Comparison of ENCODE assay signal across 9 cellular contexts in the genomic region with DNA sequence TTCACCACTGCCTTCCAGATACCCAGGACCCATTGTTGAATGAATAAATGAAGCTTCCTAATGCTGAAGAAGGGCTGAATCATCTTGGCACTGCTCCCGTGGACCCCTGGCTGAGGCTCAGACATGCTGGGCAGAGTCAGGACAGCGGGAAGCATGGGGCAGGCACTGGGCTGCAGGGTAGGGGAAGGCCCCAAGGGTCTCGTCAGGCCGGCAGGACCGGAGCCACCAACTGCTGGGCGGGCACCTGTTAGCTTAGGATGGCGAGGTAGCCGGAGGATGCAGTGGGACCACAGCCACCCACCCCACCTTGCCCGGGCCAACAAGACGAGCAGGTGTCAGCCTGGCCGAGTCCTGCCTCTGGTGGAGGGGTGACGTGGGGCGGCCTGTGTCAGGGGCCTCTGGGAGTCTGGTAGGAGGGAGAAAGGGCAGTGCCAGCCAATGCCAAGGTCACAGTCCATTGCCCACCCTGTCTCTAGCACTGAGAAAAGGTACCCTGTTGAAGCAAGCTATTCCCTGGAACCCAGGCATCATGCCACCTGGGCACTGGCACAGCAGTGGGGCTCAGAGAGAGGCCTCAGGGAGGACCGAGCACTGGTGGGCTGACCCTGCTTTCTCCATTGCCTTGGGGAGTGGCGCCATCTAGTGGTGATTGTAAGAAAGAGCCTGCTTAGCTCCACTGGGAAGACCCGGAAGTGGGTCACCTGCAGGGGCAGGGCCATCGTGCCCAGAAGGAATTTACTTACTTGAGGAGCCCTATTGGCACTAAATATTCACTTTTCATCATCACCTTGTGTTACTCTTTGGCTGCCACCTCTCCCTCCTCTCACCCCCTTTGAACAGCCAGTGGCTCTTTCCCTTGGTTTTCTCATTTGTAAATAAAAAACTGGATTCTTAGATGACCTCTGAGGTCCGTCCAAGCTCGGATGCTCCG. TPM values are rescaled to one million over a fixed set of nuclear protein-coding genes. Genes with fewer than 3 reads are reported as not detected.
A peak's percentile ranks its signal among the peaks of the same experiment; 100 is the strongest.
DNase-seq lines count a peak whose midpoint lies in the region; ATAC-seq and TF ChIP-seq lines count a peak whose summit lies in the region.
"Had no signal": no experiment of that assay in that cellular context is flagged by ENCODE, and none has a peak within 500 bp of the region (broad histone marks: within the 10 kb centered on the region; RNA-seq: fewer than 3 reads in every experiment).

No MANE protein-coding gene starts in this region.

- intact Hi-C loops in lower lobe of right lung (cut with DNase I), result loop anchor here (5.0 kb wide), 1 partner anchor 136 kb away; no protein-coding TSS in a partner anchor

- POLR2A ChIA-PET in activated CD4-positive, alpha-beta T cell treated with anti-CD3 and anti-CD28 coated beads, Interleukin-2, amount 10 ng/mL, durations not matched to agents 7 days and 5 days (lab: Charles Lee), result interaction anchor here (0.6 kb wide), 1 partner anchor 135 kb away, joined by 3 read pairs; no protein-coding TSS in a partner anchor

- peaks cover 33% of the 10 kb centered on the region for H3K4me1 Mint-ChIP-seq in activated CD4-positive, alpha-beta T cell treated with anti-CD3 and anti-CD28 coated beads, Interleukin-2, amount 10 ng/mL, durations not matched to agents 7 days and 5 days

- H3K36me3 Mint-ChIP-seq in activated CD4-positive, alpha-beta T cell treated with anti-CD3 and anti-CD28 coated beads, Interleukin-2, amount 10 ng/mL, durations not matched to agents 7 days and 5 days (ENCODE audit: low read depth), result peaks cover 5% of the 10 kb centered on the region

- H3K27me3 ChIP-seq in lower lobe of right lung (ENCODE audit: low read depth), result peaks cover 82% of the 10 kb centered on the region

- no peaks in the 10 kb centered on the region for H3K9me3 ChIP-seq in lower lobe of right lung

- no peak overlapping the region for H3K27ac ChIP-seq in lower lobe of right lung

- H3K4me3 ChIP-seq in lower lobe of right lung, result no peak overlapping the region

- H3K4me3 Mint-ChIP-seq in activated CD4-positive, alpha-beta T cell treated with anti-CD3 and anti-CD28 coated beads, Interleukin-2, amount 10 ng/mL, durations not matched to agents 7 days and 5 days, result no peak overlapping the region

- ATAC-seq in HG03520 (IDR thresholded peaks at IDR 0.05; ENCODE audit: unreplicated experiment) (peak; percentile 55), lower lobe of right lung (peak; percentile 80 to 87), GM21576 (IDR thresholded peaks at IDR 0.05; ENCODE audit: unreplicated experiment) (no peak)

- peak overlapping the region; percentile 31 for H3K27ac Mint-ChIP-seq in activated CD4-positive, alpha-beta T cell treated with anti-CD3 and anti-CD28 coated beads, Interleukin-2, amount 10 ng/mL, durations not matched to agents 7 days and 5 days

- CTCF ChIA-PET in activated CD4-positive, alpha-beta T cell treated with anti-CD3 and anti-CD28 coated beads, Interleukin-2, amount 10 ng/mL, durations not matched to agents 7 days and 5 days (lab: Charles Lee), result interaction anchor here (0.6 to 6.3 kb wide), 45 partner anchors 10 to 953 kb away, joined by 3 to 51 read pairs (median 5); partner anchors contain the start of genes ITGA3 and PDK2

- H3K27me3 Mint-ChIP-seq in activated CD4-positive, alpha-beta T cell treated with anti-CD3 and anti-CD28 coated beads, Interleukin-2, amount 10 ng/mL, durations not matched to agents 7 days and 5 days, result peaks cover 64% of the 10 kb centered on the region

- no peaks in the 10 kb centered on the region for H3K9me3 Mint-ChIP-seq in activated CD4-positive, alpha-beta T cell treated with anti-CD3 and anti-CD28 coated beads, Interleukin-2, amount 10 ng/mL, durations not matched to agents 7 days and 5 days

- H3K4me1 ChIP-seq in lower lobe of right lung, result peaks cover 43% of the 10 kb centered on the region

- no peaks in the 10 kb centered on the region for H3K36me3 ChIP-seq in lower lobe of right lung

- TF ChIP-seq CTCF in lower lobe of right lung (IDR thresholded peaks at IDR 0.05), result peak; percentile 99

- DNase-seq in GM04504 (ENCODE audit: low read depth), result peak; percentile 46
- peak; percentile 85 to 95 for DNase-seq in NCI-H526 (lab: John Stamatoyannopoulos, UW)
- peak; percentile 92 for DNase-seq in activated CD4-positive, alpha-beta T cell treated with anti-CD3 and anti-CD28 coated beads, Interleukin-2, amount 10 ng/mL, durations not matched to agents 7 days and 5 days
- peak; percentile 93 for DNase-seq in dermis blood vessel endothelial cell
- peak; percentile 79 for DNase-seq in lower lobe of right lung
- peak; percentile 72 to 80 (median 78) for DNase-seq in stimulated activated CD4-positive, alpha-beta T cell treated with anti-CD3 and anti-CD28 coated beads, TNF-alpha, amount 100 ng/mL, for 24 hours (ENCODE audit: low read depth in 3 of 3)

RNA-seq across cellular contexts. Expression of gene DLX3, which starts 3.0 kb away (rescaled TPM):
- not detected for total RNA-seq in activated CD4-positive, alpha-beta T cell treated with anti-CD3 and anti-CD28 coated beads, Interleukin-2, amount 10 ng/mL, durations not matched to agents 7 days and 5 days
- not detected in 2 replicates for total RNA-seq in dermis blood vessel endothelial cell
- 0.38 TPM for total RNA-seq in lower lobe of right lung
- total RNA-seq: mononuclear cell had no signal

RNA-seq across cellular contexts. Expression of gene DLX4, which starts 29.0 kb away (rescaled TPM):
- total RNA-seq in activated CD4-positive, alpha-beta T cell treated with anti-CD3 and anti-CD28 coated beads, Interleukin-2, amount 10 ng/mL, durations not matched to agents 7 days and 5 days, result under 1 TPM; 0.17 to 0.35 TPM
- not detected in 2 replicates for total RNA-seq in dermis blood vessel endothelial cell
- 3.0 TPM for total RNA-seq in lower lobe of right lung

RNA-seq across cellular contexts. Expression of gene ITGA3, which starts 57.9 kb away (rescaled TPM):
- total RNA-seq in activated CD4-positive, alpha-beta T cell treated with anti-CD3 and anti-CD28 coated beads, Interleukin-2, amount 10 ng/mL, durations not matched to agents 7 days and 5 days, result 1 to 10 TPM; 5.8 to 7.9 TPM
- total RNA-seq in dermis blood vessel endothelial cell (116 and 190 TPM in 2 replicates), lower lobe of right lung (162 TPM)

Comparison
In these comparisons a context has a peak if more than half of its experiments do, and no peak if none do; other contexts are left out.
1. RNA of gene ITGA3, which starts 57.9 kb away (total RNA-seq): 162 TPM in lower lobe of right lung (single experiment) and 116 to 190 TPM in dermis blood vessel endothelial cell; 5.8 to 7.9 TPM in activated CD4-positive, alpha-beta T cell treated with anti-CD3 and anti-CD28 coated beads, Interleukin-2, amount 10 ng/mL, durations not matched to agents 7 days and 5 days; every median in the first group is over 10 times any median in the second.
2. Peak in every context shown above with its lines, with median percentiles within 50 percentile points of each other: DNase-seq.